ENCODE assay signal across 31 cellular contexts in the genomic region with DNA sequence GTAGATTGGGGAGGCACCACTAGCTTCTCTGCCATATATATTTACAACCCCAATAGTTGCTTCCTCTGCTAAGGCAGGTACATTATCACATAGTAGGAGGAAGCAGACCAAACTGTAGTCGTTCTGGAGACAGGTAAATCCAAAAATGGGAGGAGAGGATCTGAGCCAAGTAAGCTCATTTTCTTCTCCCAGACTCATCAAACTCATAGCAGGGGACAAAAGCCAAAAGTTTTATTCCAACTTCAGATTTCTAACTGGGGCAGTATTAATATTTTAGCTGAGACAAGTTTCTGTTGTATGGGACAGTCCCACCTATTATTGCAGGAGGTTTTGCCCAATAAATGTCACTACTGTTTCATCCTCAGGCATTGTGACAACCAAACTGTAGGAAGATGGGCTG. TPM values are rescaled to one million over a fixed set of nuclear protein-coding genes. Genes with fewer than 3 reads are reported as not detected.
"Had no signal": no experiment of that assay in that cellular context is flagged by ENCODE, and none has a peak within 500 bp of the region (broad histone marks: within the 10 kb centered on the region; RNA-seq: fewer than 3 reads in every experiment).

No MANE protein-coding gene starts in this region.

- H3K4me3 Mint-ChIP-seq: activated CD4-positive, alpha-beta memory T cell treated with anti-CD3 and anti-CD28 coated beads, Interleukin-2, amount 10 ng/mL, durations not matched to agents 7 days and 5 days; activated CD4-positive, alpha-beta T cell treated with anti-CD3 and anti-CD28 coated beads, Interleukin-2, amount 10 ng/mL, durations not matched to agents 7 days and 5 days; activated naive CD4-positive, alpha-beta T cell treated with anti-CD3 and anti-CD28 coated beads, Interleukin-2, amount 10 ng/mL, durations not matched to agents 7 days and 5 days; activated naive CD8-positive, alpha-beta T cell treated with anti-CD3 and anti-CD28 coated beads, Interleukin-2, amount 10 ng/mL, durations not matched to agents 7 days and 5 days; activated T-cell treated with anti-CD3 and anti-CD28 coated beads, Interleukin-2, amount 50 U/mL, for 24 hours; activated T-cell treated with anti-CD3 and anti-CD28 coated beads, Interleukin-2, amount 50 U/mL, for 72 hours; brain; endodermal cell had no signal

- H3K27ac ChIP-seq: ascending aorta, cardiac muscle cell, colonic mucosa, foreskin keratinocyte had no signal

- H3K4me1 Mint-ChIP-seq: brain had no signal

- H3K4me3 ChIP-seq: ascending aorta, breast epithelium, cardiac muscle cell, colonic mucosa, esophagus muscularis mucosa, gastrocnemius medialis, heart left ventricle had no signal

- H3K9me3 Mint-ChIP-seq: activated T-cell treated with anti-CD3 and anti-CD28 coated beads, Interleukin-2, amount 50 U/mL, for 24 hours; activated T-cell treated with anti-CD3 and anti-CD28 coated beads, Interleukin-2, amount 50 U/mL, for 72 hours; brain; endodermal cell had no signal

- H3K36me3 ChIP-seq: ascending aorta, breast epithelium, cardiac muscle cell, colonic mucosa, esophagus muscularis mucosa, gastrocnemius medialis, heart left ventricle had no signal

- H3K27me3 ChIP-seq: ascending aorta, cardiac muscle cell, colonic mucosa, foreskin keratinocyte, gastrocnemius medialis, heart left ventricle had no signal

- H3K9me3 ChIP-seq: ascending aorta, breast epithelium, colonic mucosa, esophagus muscularis mucosa, gastrocnemius medialis, heart left ventricle had no signal

- DNase-seq: activated CD4-positive, alpha-beta memory T cell treated with anti-CD3 and anti-CD28 coated beads, Interleukin-2, amount 10 ng/mL, durations not matched to agents 7 days and 5 days; activated CD4-positive, alpha-beta T cell treated with anti-CD3 and anti-CD28 coated beads for 1 hour; activated CD4-positive, alpha-beta T cell treated with anti-CD3 and anti-CD28 coated beads for 4 hours; activated CD4-positive, alpha-beta T cell treated with anti-CD3 and anti-CD28 coated beads, Interleukin-2, amount 10 ng/mL, durations not matched to agents 7 days and 5 days; activated CD4-positive, alpha-beta T cell treated with anti-CD3 and anti-CD28 coated beads, Interleukin-2, amount 50 U/mL, for 4 hours; activated CD8-positive, alpha-beta memory T cell treated with anti-CD3 and anti-CD28 coated beads, Interleukin-2, amount 50 U/mL, for 48 hours; activated gamma-delta T cell; activated naive CD4-positive, alpha-beta T cell; activated naive CD4-positive, alpha-beta T cell treated with anti-CD3 and anti-CD28 coated beads, Interleukin-2, amount 10 ng/mL, durations not matched to agents 7 days and 5 days; activated naive CD8-positive, alpha-beta T cell treated with anti-CD3 and anti-CD28 coated beads, Interleukin-2, amount 10 ng/mL, durations not matched to agents 7 days and 5 days; activated T-cell treated with anti-CD3 and anti-CD28 coated beads for 4 hours; activated T-cell treated with anti-CD3 and anti-CD28 coated beads, Interleukin-2, amount 50 U/mL, for 24 hours; activated T-cell treated with anti-CD3 and anti-CD28 coated beads, Interleukin-2, amount 50 U/mL, for 72 hours; central memory CD4-positive, alpha-beta T cell; cerebellar nuclear complex; colonic mucosa; effector CD8-positive, alpha-beta T cell; endodermal cell; erythroblast; foreskin keratinocyte; gastrocnemius medialis; glutamatergic neuron; heart left ventricle; T-helper 2 cell had no signal

- ATAC-seq: activated naive CD4-positive, alpha-beta T cell treated with anti-CD3 and anti-CD28 coated beads, Interleukin-2, amount 50 U/mL, for 72 hours; activated T-cell treated with anti-CD3 and anti-CD28 coated beads, Interleukin-2, amount 50 U/mL, for 72 hours; foreskin keratinocyte; gastrocnemius medialis; heart left ventricle had no signal

- H3K36me3 Mint-ChIP-seq: activated naive CD4-positive, alpha-beta T cell treated with anti-CD3 and anti-CD28 coated beads, Interleukin-2, amount 10 ng/mL, durations not matched to agents 7 days and 5 days; activated naive CD4-positive, alpha-beta T cell treated with anti-CD3 and anti-CD28 coated beads, Interleukin-2, amount 50 U/mL, for 72 hours; activated naive CD8-positive, alpha-beta T cell treated with anti-CD3 and anti-CD28 coated beads, Interleukin-2, amount 10 ng/mL, durations not matched to agents 7 days and 5 days; brain had no signal

- H3K4me1 ChIP-seq: breast epithelium had no signal

- H3K27ac Mint-ChIP-seq: activated CD4-positive, alpha-beta memory T cell treated with anti-CD3 and anti-CD28 coated beads, Interleukin-2, amount 10 ng/mL, durations not matched to agents 7 days and 5 days; activated CD4-positive, alpha-beta T cell treated with anti-CD3 and anti-CD28 coated beads, Interleukin-2, amount 10 ng/mL, durations not matched to agents 7 days and 5 days; activated naive CD4-positive, alpha-beta T cell treated with anti-CD3 and anti-CD28 coated beads, Interleukin-2, amount 10 ng/mL, durations not matched to agents 7 days and 5 days; activated naive CD4-positive, alpha-beta T cell treated with anti-CD3 and anti-CD28 coated beads, Interleukin-2, amount 50 U/mL, for 72 hours; activated naive CD8-positive, alpha-beta T cell treated with anti-CD3 and anti-CD28 coated beads, Interleukin-2, amount 10 ng/mL, durations not matched to agents 7 days and 5 days; activated T-cell treated with anti-CD3 and anti-CD28 coated beads, Interleukin-2, amount 50 U/mL, for 24 hours; activated T-cell treated with anti-CD3 and anti-CD28 coated beads, Interleukin-2, amount 50 U/mL, for 72 hours; brain; endodermal cell had no signal

RNA-seq across cellular contexts. Expression of gene IGSF23, which starts 7.8 kb away (rescaled TPM):
- total RNA-seq: activated CD4-positive, alpha-beta memory T cell treated with anti-CD3 and anti-CD28 coated beads, Interleukin-2, amount 10 ng/mL, durations not matched to agents 7 days and 5 days; activated CD4-positive, alpha-beta T cell treated with anti-CD3 and anti-CD28 coated beads, Interleukin-2, amount 10 ng/mL, durations not matched to agents 7 days and 5 days; activated naive CD4-positive, alpha-beta T cell treated with anti-CD3 and anti-CD28 coated beads, Interleukin-2, amount 50 U/mL, for 72 hours; activated naive CD8-positive, alpha-beta T cell treated with anti-CD3 and anti-CD28 coated beads, Interleukin-2, amount 10 ng/mL, durations not matched to agents 7 days and 5 days; activated T-cell treated with anti-CD3 and anti-CD28 coated beads, Interleukin-2, amount 50 U/mL, for 72 hours; ascending aorta; breast epithelium; cardiac muscle cell; colonic mucosa; endodermal cell; esophagus muscularis mucosa; foreskin keratinocyte; gastrocnemius medialis; T-helper 1 cell treated with Interleukin-12 subunit alpha and Interleukin-12 subunit beta and Interleukin-4 antibody, amounts not matched to agents 30 ng/mL and 1 ng/mL, for 36 hours had no signal
- polyA plus RNA-seq: cardiac muscle cell, foreskin keratinocyte had no signal
